8 cellular contexts compared by ENCODE assay signal in genomic region chr16:28845173-28846079, GRCh38.
DNase-seq lines count a peak whose midpoint lies in the region; ATAC-seq and TF ChIP-seq lines count a peak whose summit lies in the region.

No MANE protein-coding gene starts in this region.

- DNase-seq in NCI-H2107 treated with DMSO at 0.1 percent for 48 hours (lab: John Stamatoyannopoulos, UW; ENCODE audit: unreplicated experiment) (peak; percentile 3), NCI-H2107 (lab: John Stamatoyannopoulos, UW) (no peak), epithelial cell of esophagus (ENCODE audit: low read depth) (peak; percentile 62), NCI-H1694 (lab: John Stamatoyannopoulos, UW) (no peak), T-helper 9 cell (no peak)
- DNase-seq in T-helper 2 cell treated with Interferon-gamma antibody and Interleukin-4, amounts not matched to agents 5 μg/mL and 100 μg/mL, for 36 hours (ENCODE audit: low spot score), result peak; percentile 43

- ATAC-seq in HG03378 (IDR thresholded peaks at IDR 0.05; ENCODE audit: unreplicated experiment), result peak; percentile 10

- TF ChIP-seq CTCF in epithelial cell of esophagus (IDR thresholded peaks at IDR 0.05; ENCODE audit: insufficient read depth, low read depth, low read length, missing control alignments) (no peak), nephron (IDR thresholded peaks at IDR 0.05; ENCODE audit: unreplicated experiment in 3 of 3) (no peak)

- H3K27me3 Mint-ChIP-seq in T-helper 2 cell treated with Interferon-gamma antibody and Interleukin-4, amounts not matched to agents 5 μg/mL and 100 μg/mL, for 36 hours (ENCODE audit: low read depth), result no peaks in the 10 kb centered on the region
- H3K27me3 Mint-ChIP-seq in nephron (ENCODE audit: low read depth), result no peaks in the 10 kb centered on the region

- H3K27ac Mint-ChIP-seq in T-helper 2 cell treated with Interferon-gamma antibody and Interleukin-4, amounts not matched to agents 5 μg/mL and 100 μg/mL, for 36 hours, result peak overlapping the region; percentile 97
- H3K27ac Mint-ChIP-seq in nephron, result peak overlapping the region; percentile 82 to 96 (median 89)

- peak overlapping the region; percentile 98 for H3K4me3 ChIP-seq in epithelial cell of esophagus (ENCODE audit: low read length)

- peak overlapping the region; percentile 91 for H3K4me3 Mint-ChIP-seq in T-helper 2 cell treated with Interferon-gamma antibody and Interleukin-4, amounts not matched to agents 5 μg/mL and 100 μg/mL, for 36 hours
- H3K4me3 Mint-ChIP-seq in nephron, result peak overlapping the region; percentile 95 to 98 (median 98)

- H3K36me3 Mint-ChIP-seq in T-helper 2 cell treated with Interferon-gamma antibody and Interleukin-4, amounts not matched to agents 5 μg/mL and 100 μg/mL, for 36 hours (ENCODE audit: low read depth), result peaks cover 37% of the 10 kb centered on the region
- peaks cover 31% of the 10 kb centered on the region for H3K36me3 Mint-ChIP-seq in nephron (ENCODE audit: low read depth)

- peaks cover 16% of the 10 kb centered on the region for H3K4me1 Mint-ChIP-seq in T-helper 2 cell treated with Interferon-gamma antibody and Interleukin-4, amounts not matched to agents 5 μg/mL and 100 μg/mL, for 36 hours (ENCODE audit: low read depth)
- H3K4me1 Mint-ChIP-seq in nephron, result peaks cover 19% of the 10 kb centered on the region

- no peaks in the 10 kb centered on the region for H3K9me3 Mint-ChIP-seq in T-helper 2 cell treated with Interferon-gamma antibody and Interleukin-4, amounts not matched to agents 5 μg/mL and 100 μg/mL, for 36 hours
- H3K9me3 Mint-ChIP-seq in nephron, result no peaks in the 10 kb centered on the region

Comparison
In these comparisons a context has a peak if more than half of its experiments do, and no peak if none do; other contexts are left out.
1. DNase-seq: peak in NCI-H2107 treated with DMSO at 0.1 percent for 48 hours (single experiment), T-helper 2 cell treated with Interferon-gamma antibody and Interleukin-4, amounts not matched to agents 5 μg/mL and 100 μg/mL, for 36 hours (single experiment) and epithelial cell of esophagus (single experiment); none in NCI-H2107 (single experiment), NCI-H1694 (single experiment) and T-helper 9 cell (single experiment).